Comparison of ENCODE assay signal across 21 cellular contexts in genomic region chr19:35727053-35727955, GRCh38.
"Had no signal": no experiment of that assay in that cellular context is flagged by ENCODE, and none has a peak within 500 bp of the region (broad histone marks: within the 10 kb centered on the region; RNA-seq: fewer than 3 reads in every experiment).

No MANE protein-coding gene starts in this region.

- H3K27me3 Mint-ChIP-seq: dendritic cell treated with granulocyte-macrophage colony-stimulating factor and Interleukin-4, amounts not matched to agents 40 ng/mL and 50 ng/mL, for 4 days; stimulated activated naive CD8-positive, alpha-beta T cell treated with anti-CD3 and anti-CD28 coated beads, Interleukin-15, Interleukin-2, amounts not matched to agents 100 ng/mL and 50 ng/mL, for 24 hours had no signal

- ATAC-seq: left colon had no signal

- H3K27ac Mint-ChIP-seq: dendritic cell treated with granulocyte-macrophage colony-stimulating factor and Interleukin-4, amounts not matched to agents 40 ng/mL and 50 ng/mL, for 4 days; nephron progenitor cell; stimulated activated naive CD8-positive, alpha-beta T cell treated with anti-CD3 and anti-CD28 coated beads, Interleukin-15, Interleukin-2, amounts not matched to agents 100 ng/mL and 50 ng/mL, for 24 hours had no signal

- H3K36me3 ChIP-seq: uterus had no signal

- H3K9me3 ChIP-seq: adrenal gland, esophagus squamous epithelium, suprapubic skin, transverse colon, uterus had no signal

- H3K4me3 Mint-ChIP-seq: dendritic cell treated with granulocyte-macrophage colony-stimulating factor and Interleukin-4, amounts not matched to agents 40 ng/mL and 50 ng/mL, for 4 days; nephron progenitor cell; stimulated activated naive CD8-positive, alpha-beta T cell treated with anti-CD3 and anti-CD28 coated beads, Interleukin-15, Interleukin-2, amounts not matched to agents 100 ng/mL and 50 ng/mL, for 24 hours had no signal

- H3K27me3 ChIP-seq: adrenal gland, esophagus squamous epithelium, suprapubic skin, transverse colon, uterus had no signal

- H3K4me3 ChIP-seq: adrenal gland, esophagus squamous epithelium, lung, skin epidermis, suprapubic skin, transverse colon, uterus had no signal

- H3K4me1 Mint-ChIP-seq: nephron progenitor cell had no signal

- H3K27ac ChIP-seq: adrenal gland, esophagus squamous epithelium, skin epidermis, suprapubic skin, transverse colon, uterus had no signal

- H3K9me3 Mint-ChIP-seq: activated naive CD4-positive, alpha-beta T cell treated with anti-CD3 and anti-CD28 coated beads, Interleukin-2, amount 50 U/mL, for 72 hours; dendritic cell treated with granulocyte-macrophage colony-stimulating factor and Interleukin-4, amounts not matched to agents 40 ng/mL and 50 ng/mL, for 4 days; nephron progenitor cell; stimulated activated naive CD8-positive, alpha-beta T cell treated with anti-CD3 and anti-CD28 coated beads, Interleukin-15, Interleukin-2, amounts not matched to agents 100 ng/mL and 50 ng/mL, for 24 hours had no signal

- H3K4me1 ChIP-seq: adrenal gland, transverse colon, uterus had no signal

- DNase-seq: activated CD4-positive, alpha-beta T cell treated with anti-CD3 and anti-CD28 coated beads for 48 hours; activated CD4-positive, CD25-positive, alpha-beta regulatory T cell; activated CD8-positive, alpha-beta memory T cell treated with anti-CD3 and anti-CD28 coated beads, Interleukin-2, amount 50 U/mL, for 4 hours; activated gamma-delta T cell treated with Interleukin-2 at 50 U/mL for 16 hours; effector memory CD4-positive, alpha-beta T cell; esophagus squamous epithelium; left colon; midbrain; nephron progenitor cell; occipital lobe; retina; T1000; transverse colon; uterus had no signal
